In the genomic region with DNA sequence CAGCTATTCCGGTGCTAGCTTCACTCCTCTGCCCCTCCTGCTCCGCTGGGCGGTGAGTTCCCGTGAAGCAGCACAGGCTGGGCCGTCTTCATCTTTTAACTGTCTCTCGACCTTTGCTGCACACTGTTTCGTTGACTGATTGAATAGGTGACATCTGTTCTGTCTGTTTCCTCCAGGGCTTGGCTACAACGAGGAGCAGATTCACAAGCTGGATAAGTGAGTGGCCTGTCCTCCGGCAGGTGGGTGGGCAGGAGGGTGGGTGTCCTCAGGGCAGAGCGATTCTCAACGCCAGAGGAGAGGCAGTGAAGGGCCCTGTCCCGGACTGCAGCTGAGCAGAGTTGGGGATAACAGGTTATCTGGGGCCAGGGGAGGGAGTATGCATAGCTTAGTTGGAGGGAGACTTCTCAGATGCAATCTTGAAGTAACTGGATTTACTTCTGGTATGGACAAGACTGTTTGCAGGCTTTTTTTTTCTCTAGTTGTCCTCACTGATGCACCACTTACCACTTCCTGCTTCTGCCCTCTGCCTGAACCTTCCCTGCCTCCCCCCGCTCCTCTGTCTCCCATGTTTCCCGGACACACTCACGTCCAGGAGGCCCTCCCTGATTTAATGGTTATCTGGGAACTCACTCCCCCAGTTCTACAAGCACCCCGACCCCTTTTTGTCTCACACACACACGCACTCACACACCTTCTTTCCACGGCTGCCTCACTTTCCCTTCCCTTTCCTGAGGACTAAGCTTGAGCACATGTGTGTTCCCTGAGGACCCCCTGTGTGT, we compare ENCODE assay signal across 11 cellular contexts. TPM values are rescaled to one million over a fixed set of nuclear protein-coding genes. Genes with fewer than 3 reads are reported as not detected.
DNase-seq lines count a peak whose midpoint lies in the region; ATAC-seq and TF ChIP-seq lines count a peak whose summit lies in the region.
"Had no signal": no experiment of that assay in that cellular context is flagged by ENCODE, and none has a peak within 500 bp of the region (broad histone marks: within the 10 kb centered on the region; RNA-seq: fewer than 3 reads in every experiment).

No MANE protein-coding gene starts in this region.

- CTCF ChIA-PET in activated naive CD4-positive, alpha-beta T cell treated with anti-CD3 and anti-CD28 coated beads, Interleukin-2, amount 10 ng/mL, durations not matched to agents 7 days and 5 days (lab: Charles Lee) = interaction anchor here (0.6 to 3.3 kb wide), 29 partner anchors 9 to 235 kb away, joined by 3 to 27 read pairs (median 5); partner anchors contain the start of genes DYRK3, IKBKE and RASSF5

- peak overlapping the region; percentile 1 for H3K27ac Mint-ChIP-seq in activated naive CD4-positive, alpha-beta T cell treated with anti-CD3 and anti-CD28 coated beads, Interleukin-2, amount 10 ng/mL, durations not matched to agents 7 days and 5 days
- H3K27ac Mint-ChIP-seq: endodermal cell; T-helper 1 cell treated with Interleukin-12 subunit alpha and Interleukin-12 subunit beta and Interleukin-4 antibody, amounts not matched to agents 30 μg/mL and 1 μg/mL, for 36 hours had no signal

- H3K27ac ChIP-seq in spleen = peak overlapping the region; percentile 15 to 73 (median 58)
- H3K27ac ChIP-seq: pancreas had no signal

- H3K4me1 Mint-ChIP-seq in activated naive CD4-positive, alpha-beta T cell treated with anti-CD3 and anti-CD28 coated beads, Interleukin-2, amount 10 ng/mL, durations not matched to agents 7 days and 5 days = peaks cover 5% of the 10 kb centered on the region

- no peaks in the 10 kb centered on the region for H3K9me3 ChIP-seq in spleen
- H3K9me3 ChIP-seq: pancreas had no signal

- WGBS in spleen, 5 donors = 75 to 83% (median 80%) methylated on average over 18 of the region's 18 CpGs

- peaks cover 11 to 59% (median 31%) of the 10 kb centered on the region in 6 donors for H3K4me1 ChIP-seq in spleen

- TF ChIP-seq CTCF in cardiac fibroblast (IDR thresholded peaks at IDR 0.05; ENCODE audit: low read depth, low read length) (no peak), spleen (IDR thresholded peaks at IDR 0.05 in 8 of 11, conservative IDR thresholded peaks at IDR 0.05 in 3 of 11) (no peak)

- peaks cover 0 to 100% (median 52%) of the 10 kb centered on the region in 6 donors for H3K36me3 ChIP-seq in spleen
- H3K36me3 ChIP-seq: pancreas had no signal

- H3K4me3 Mint-ChIP-seq in activated naive CD4-positive, alpha-beta T cell treated with anti-CD3 and anti-CD28 coated beads, Interleukin-2, amount 10 ng/mL, durations not matched to agents 7 days and 5 days = no peak overlapping the region
- H3K4me3 Mint-ChIP-seq: endodermal cell; T-helper 1 cell treated with Interleukin-12 subunit alpha and Interleukin-12 subunit beta and Interleukin-4 antibody, amounts not matched to agents 30 μg/mL and 1 μg/mL, for 36 hours had no signal

- intact Hi-C loops in spleen (cut with DNase I; ENCODE audit: low total_unique reads) = no loop called here

- DNase-seq in activated naive CD4-positive, alpha-beta T cell treated with anti-CD3 and anti-CD28 coated beads, Interleukin-2, amount 10 ng/mL, durations not matched to agents 7 days and 5 days = no peak
- DNase-seq in activated naive CD4-positive, alpha-beta T cell treated with anti-CD3 and anti-CD28 coated beads, Interleukin-2, amount 50 U/mL, for 16 hours = no peak
- DNase-seq in SK-N-DZ (ENCODE audit: low spot score) (peak; percentile 34), cardiac fibroblast (ENCODE audit: low read depth in 2 of 2) (peak; percentile 43 to 66), spleen (peak; percentile 41), HPDE6-E6E7 (ENCODE audit: extremely low spot score) (no peak)

- no peaks in the 10 kb centered on the region for H3K27me3 ChIP-seq in spleen (replicated peaks in 1 of 7)
- H3K27me3 ChIP-seq: pancreas had no signal

- no peak for TF ChIP-seq POLR2A in spleen (IDR thresholded peaks at IDR 0.05)

- H3K27me3 Mint-ChIP-seq in activated naive CD4-positive, alpha-beta T cell treated with anti-CD3 and anti-CD28 coated beads, Interleukin-2, amount 10 ng/mL, durations not matched to agents 7 days and 5 days = no peaks in the 10 kb centered on the region

- no peak for ATAC-seq in GM21390 (IDR thresholded peaks at IDR 0.05; ENCODE audit: unreplicated experiment)
- ATAC-seq in GM18858 (IDR thresholded peaks at IDR 0.05; ENCODE audit: unreplicated experiment) = no peak

- no peak overlapping the region for H3K4me3 ChIP-seq in cardiac fibroblast (replicated peaks in 1 of 2; ENCODE audit: low read depth in 2 of 2, low read length in 2 of 2)
- H3K4me3 ChIP-seq in spleen = no peak overlapping the region
- H3K4me3 ChIP-seq: pancreas had no signal

- H3K9me3 Mint-ChIP-seq in activated naive CD4-positive, alpha-beta T cell treated with anti-CD3 and anti-CD28 coated beads, Interleukin-2, amount 10 ng/mL, durations not matched to agents 7 days and 5 days = no peaks in the 10 kb centered on the region
- H3K9me3 Mint-ChIP-seq: endodermal cell; T-helper 1 cell treated with Interleukin-12 subunit alpha and Interleukin-12 subunit beta and Interleukin-4 antibody, amounts not matched to agents 30 μg/mL and 1 μg/mL, for 36 hours had no signal

- H3K36me3 Mint-ChIP-seq in activated naive CD4-positive, alpha-beta T cell treated with anti-CD3 and anti-CD28 coated beads, Interleukin-2, amount 10 ng/mL, durations not matched to agents 7 days and 5 days = peaks cover 59% of the 10 kb centered on the region

RNA-seq across cellular contexts. Expression of gene RASSF5, which starts 16.5 kb away (rescaled TPM):
- 0.05 TPM in 1 of 2 replicates, not detected in the other for polyA plus RNA-seq in SK-N-DZ (2014; cell fraction: cytosol; rRNA removed)
- not detected in 2 replicates for polyA plus RNA-seq in SK-N-DZ (2014; cell fraction: nucleus; rRNA removed)
- 100 to 1,000 TPM; 121 to 168 (median 131) TPM for total RNA-seq in spleen
- polyA plus RNA-seq in spleen = 10 to 100 TPM; 32.2 to 39.5 (median 35.8) TPM

RNA-seq across cellular contexts. Expression of gene IKBKE, which starts 20.6 kb away (rescaled TPM):
- polyA plus RNA-seq in SK-N-DZ (2014; cell fraction: cytosol; rRNA removed) = 1.9 and 2.8 TPM in 2 replicates
- 3.7 and 5.6 TPM in 2 replicates for polyA plus RNA-seq in SK-N-DZ (2014; cell fraction: nucleus; rRNA removed)
- total RNA-seq in spleen = 10 to 100 TPM; 20.1 to 37.3 (median 35.1) TPM
- 10 to 100 TPM; 11.3 to 23.2 (median 17.0) TPM for polyA plus RNA-seq in spleen

Comparison
In these comparisons a context has a peak if more than half of its experiments do, and no peak if none do; other contexts are left out.
1. DNase-seq: peak in SK-N-DZ (single experiment), cardiac fibroblast (2 of 2) and spleen (single experiment); none in activated naive CD4-positive, alpha-beta T cell treated with anti-CD3 and anti-CD28 coated beads, Interleukin-2, amount 10 ng/mL, durations not matched to agents 7 days and 5 days (single experiment), activated naive CD4-positive, alpha-beta T cell treated with anti-CD3 and anti-CD28 coated beads, Interleukin-2, amount 50 U/mL, for 16 hours (single experiment) and HPDE6-E6E7 (single experiment).